In the genomic region with DNA sequence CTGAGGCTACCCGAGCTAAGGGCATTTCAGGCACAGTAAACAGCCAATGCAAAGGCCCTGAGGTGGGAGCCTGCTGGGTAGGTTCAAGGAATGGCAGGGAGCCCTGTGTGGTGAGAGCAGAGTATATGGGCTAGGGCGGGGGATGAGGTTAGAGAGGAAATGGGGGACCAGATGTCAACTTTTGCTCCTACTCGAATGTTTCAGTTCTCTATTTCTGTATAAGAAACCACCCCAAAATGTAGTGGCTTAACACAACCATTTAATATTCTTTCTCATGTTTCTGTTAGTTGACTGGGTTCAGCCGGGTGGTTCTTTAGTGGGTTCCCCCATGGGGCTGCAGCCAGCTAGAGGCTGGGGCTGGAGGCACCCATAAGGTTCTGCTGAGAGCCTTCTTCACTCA, we compare ENCODE assay signal across 14 cellular contexts. TPM values are rescaled to one million over a fixed set of nuclear protein-coding genes. Genes with fewer than 3 reads are reported as not detected.
DNase-seq lines count a peak whose midpoint lies in the region; ATAC-seq and TF ChIP-seq lines count a peak whose summit lies in the region.
"Had no signal": no experiment of that assay in that cellular context is flagged by ENCODE, and none has a peak within 500 bp of the region (broad histone marks: within the 10 kb centered on the region; RNA-seq: fewer than 3 reads in every experiment).

No MANE protein-coding gene starts in this region.

- TF ChIP-seq CTCF in NB4 (IDR thresholded peaks at IDR 0.05; ENCODE audit: low read depth, low read length) (no peak), tibial nerve (IDR thresholded peaks at IDR 0.05) (no peak), endothelial cell (IDR thresholded peaks at IDR 0.05; ENCODE audit: unreplicated experiment) (no peak)

- peaks cover 12% of the 10 kb centered on the region for H3K27me3 Mint-ChIP-seq in endothelial cell (ENCODE audit: unreplicated experiment)

- no peak for TF ChIP-seq EP300 in tibial nerve (IDR thresholded peaks at IDR 0.05)

- WGBS in tibial nerve, 2 donors: 74 to 82% methylated on average over 4 of the region's 4 CpGs

- H3K36me3 Mint-ChIP-seq in endothelial cell (ENCODE audit: low read depth, unreplicated experiment): peaks cover 3% of the 10 kb centered on the region

- peak; percentile 64 for DNase-seq in SIG-M5 treated with dmso at 0.1 percent for 504 hours (lab: John Stamatoyannopoulos, UW; ENCODE audit: unreplicated experiment)
- DNase-seq in SIG-M5 (lab: John Stamatoyannopoulos, UW): no peak
- peak; percentile 42 for DNase-seq in NB4 (ENCODE audit: low read depth)
- DNase-seq in tibial nerve (ENCODE audit: low spot score in 2 of 2): no peak
- DNase-seq in endothelial cell (ENCODE audit: low spot score): no peak
- DNase-seq in activated T-cell treated with anti-CD3 and anti-CD28 coated beads, Interleukin-2, amount 50 U/mL, for 48 hours: no peak
- DNase-seq: lower lobe of right lung, NCI-H774 had no signal

- no peaks in the 10 kb centered on the region for H3K9me3 ChIP-seq in tibial nerve
- H3K9me3 ChIP-seq: lower lobe of right lung had no signal

- peaks cover 5% of the 10 kb centered on the region for H3K4me1 Mint-ChIP-seq in endothelial cell (ENCODE audit: unreplicated experiment)

- H3K4me3 ChIP-seq in NB4 (ENCODE audit: low read depth, low read length): no peak overlapping the region
- no peak overlapping the region for H3K4me3 ChIP-seq in tibial nerve
- H3K4me3 ChIP-seq: cardiac muscle cell, lower lobe of right lung had no signal

- no peak overlapping the region for H3K4me3 Mint-ChIP-seq in endothelial cell (ENCODE audit: unreplicated experiment)

- TF ChIP-seq POLR2A in NB4 (IDR thresholded peaks at IDR 0.05; ENCODE audit: extremely low read depth, insufficient read length) (no peak), tibial nerve (IDR thresholded peaks at IDR 0.05) (no peak)

- peaks cover 13 to 99% (median 76%) of the 10 kb centered on the region in 4 donors for H3K4me1 ChIP-seq in tibial nerve

- no peaks in the 10 kb centered on the region for H3K36me3 ChIP-seq in tibial nerve
- H3K36me3 ChIP-seq: cardiac muscle cell, lower lobe of right lung had no signal

- peak overlapping the region; percentile 83 to 96 (median 94) for H3K27ac ChIP-seq in tibial nerve
- H3K27ac ChIP-seq: 22Rv1, cardiac muscle cell, lower lobe of right lung had no signal

- peak; percentile 69 for ATAC-seq in HG02759 (IDR thresholded peaks at IDR 0.05; ENCODE audit: unreplicated experiment)
- ATAC-seq in HG02840 (IDR thresholded peaks at IDR 0.05; ENCODE audit: low FRiP score, unreplicated experiment): no peak
- ATAC-seq: lower lobe of right lung had no signal

- no peak overlapping the region for H3K27ac Mint-ChIP-seq in endothelial cell (ENCODE audit: unreplicated experiment)

- H3K27me3 ChIP-seq in tibial nerve: no peaks in the 10 kb centered on the region

- H3K9me3 Mint-ChIP-seq in endothelial cell (ENCODE audit: unreplicated experiment): no peaks in the 10 kb centered on the region

RNA-seq across cellular contexts. Expression of a gene that starts 5.8 kb away (rescaled TPM):
- total RNA-seq in tibial nerve (100 to 1,000 TPM in 3 of 4 donors, 10 to 100 TPM in 1; 98.0 to 170 (median 119) TPM), endothelial cell (ENCODE audit: unreplicated experiment) (1.8 TPM)

RNA-seq across cellular contexts. Expression of a gene that starts 53.9 kb away (rescaled TPM):
- total RNA-seq in tibial nerve (1 to 10 TPM in 1 of 4 donors, under 1 TPM in 2, not detected in 1; 0.63 to 4.2 (median 0.98) TPM), endothelial cell (ENCODE audit: unreplicated experiment) (not detected)
- total RNA-seq: cardiac muscle cell, Daoy, renal cortical epithelial cell had no signal

Comparison
In these comparisons a context has a peak if more than half of its experiments do, and no peak if none do; other contexts are left out.
1. DNase-seq: peak in SIG-M5 treated with dmso at 0.1 percent for 504 hours (single experiment) and NB4 (single experiment); none in SIG-M5 (single experiment), tibial nerve (0 of 2), endothelial cell (single experiment) and activated T-cell treated with anti-CD3 and anti-CD28 coated beads, Interleukin-2, amount 50 U/mL, for 48 hours (0 of 2).
2. RNA of a gene that starts 5.8 kb away (total RNA-seq): 98.0 to 170 TPM in tibial nerve; 1.8 TPM in endothelial cell (single experiment); every median in the first group is over 10 times any median in the second.